1 cellular context compared by ENCODE assay signal in genomic region chr5:1723957-1724821, GRCh38.
TF ChIP-seq lines count a peak whose summit lies in the region.

No MANE protein-coding gene starts in this region.

TF ChIP-seq in GM23338, 12 proteins besides CTCF, POLR2A, EP300 and RAD21 (continued from another document):
- TF ChIP-seq ZNF462 (CRISPR knock-in tag; IDR thresholded peaks at IDR 0.05) = no peak
- no peak for TF ChIP-seq NANOG (IDR thresholded peaks at IDR 0.05; ENCODE audit: borderline replicate concordance)
- TF ChIP-seq EZH2phosphoT487 (IDR thresholded peaks at IDR 0.05; ENCODE audit: unreplicated experiment) = no peak
- TF ChIP-seq ETS1 (IDR thresholded peaks at IDR 0.05) = no peak
- TF ChIP-seq POLR2AphosphoS5 (IDR thresholded peaks at IDR 0.05; ENCODE audit: low read depth) = no peak
- no peak for TF ChIP-seq JUNB (IDR thresholded peaks at IDR 0.05; ENCODE audit: unreplicated experiment)
